3 cellular contexts compared by ENCODE assay signal in the genomic region with DNA sequence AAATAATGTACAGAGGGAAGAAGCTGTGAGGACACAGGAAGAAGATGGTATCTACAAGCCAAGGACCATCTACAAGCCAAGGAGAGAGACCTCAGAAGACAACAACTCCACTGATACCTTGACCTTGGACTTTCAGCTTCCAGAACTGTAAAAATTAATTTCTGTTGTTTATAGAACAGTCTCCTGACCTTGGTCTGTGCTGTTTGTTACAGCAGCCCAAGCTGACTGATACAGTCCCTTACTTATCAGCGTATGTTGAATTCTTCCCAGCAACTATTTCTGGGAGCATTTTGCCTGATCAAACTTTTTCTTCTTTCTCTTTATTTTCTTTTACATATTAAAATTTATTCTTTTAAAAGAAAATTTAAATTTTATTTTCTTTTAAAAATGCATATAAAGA.
A peak's percentile ranks its signal among the peaks of the same experiment; 100 is the strongest.
TF ChIP-seq lines count a peak whose summit lies in the region.

No MANE protein-coding gene starts in this region.

TF ChIP-seq in HepG2, 621 proteins besides CTCF, POLR2A, EP300 and RAD21:
- TF ChIP-seq ZNF713 (CRISPR knock-in tag; IDR thresholded peaks at IDR 0.05) (no peak), ELF3 (CRISPR knock-in tag; IDR thresholded peaks at IDR 0.05) (no peak), YEATS4 (CRISPR knock-in tag; IDR thresholded peaks at IDR 0.05; ENCODE audit: borderline replicate concordance) (no peak), JARID2 (CRISPR knock-in tag; IDR thresholded peaks at IDR 0.05; ENCODE audit: insufficient replicate concordance) (no peak), ZNF484 (CRISPR knock-in tag; IDR thresholded peaks at IDR 0.05; ENCODE audit: borderline replicate concordance, low read depth) (no peak), ZNF12 (CRISPR knock-in tag; IDR thresholded peaks at IDR 0.05) (peak; percentile 99), ZBTB21 (CRISPR knock-in tag; IDR thresholded peaks at IDR 0.05) (no peak), RBAK (CRISPR knock-in tag; IDR thresholded peaks at IDR 0.05) (peak; percentile 98), ZNF251 (CRISPR knock-in tag; IDR thresholded peaks at IDR 0.05) (no peak)
TF ChIP-seq in HepG2: peak in this region for 2.

TF ChIP-seq in HEK293, 187 proteins besides CTCF, POLR2A, EP300 and RAD21:
- peak; percentile 81; the same call in 1 of the 2 replicates for TF ChIP-seq RBAK (tag by site-specific recombination; IDR thresholded peaks at IDR 0.05)
- TF ChIP-seq, protein P1, sequence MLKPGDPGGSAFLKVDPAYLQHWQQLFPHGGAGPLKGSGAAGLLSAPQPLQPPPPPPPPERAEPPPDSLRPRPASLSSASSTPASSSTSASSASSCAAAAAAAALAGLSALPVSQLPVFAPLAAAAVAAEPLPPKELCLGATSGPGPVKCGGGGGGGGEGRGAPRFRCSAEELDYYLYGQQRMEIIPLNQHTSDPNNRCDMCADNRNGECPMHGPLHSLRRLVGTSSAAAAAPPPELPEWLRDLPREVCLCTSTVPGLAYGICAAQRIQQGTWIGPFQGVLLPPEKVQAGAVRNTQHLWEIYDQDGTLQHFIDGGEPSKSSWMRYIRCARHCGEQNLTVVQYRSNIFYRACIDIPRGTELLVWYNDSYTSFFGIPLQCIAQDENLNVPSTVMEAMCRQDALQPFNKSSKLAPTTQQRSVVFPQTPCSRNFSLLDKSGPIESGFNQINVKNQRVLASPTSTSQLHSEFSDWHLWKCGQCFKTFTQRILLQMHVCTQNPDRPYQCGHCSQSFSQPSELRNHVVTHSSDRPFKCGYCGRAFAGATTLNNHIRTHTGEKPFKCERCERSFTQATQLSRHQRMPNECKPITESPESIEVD (tag by site-specific recombination; IDR thresholded peaks at IDR 0.05): no peak
- no peak for TF ChIP-seq SCRT1 (tag by site-specific recombination; IDR thresholded peaks at IDR 0.05; ENCODE audit: borderline replicate concordance)
TF ChIP-seq in HEK293: peak in this region for 1.

TF ChIP-seq in K562, 482 proteins besides CTCF, POLR2A, EP300 and RAD21:
- TF ChIP-seq ZNF12 (CRISPR knock-in tag; IDR thresholded peaks at IDR 0.05) (peak; percentile 94), NFATC3 (IDR thresholded peaks at IDR 0.05) (no peak)
